In genomic region chr16:11085025-11085485, GRCh38 we compare ENCODE assay signal across 11 cellular contexts.
DNase-seq lines count a peak whose midpoint lies in the region; ATAC-seq and TF ChIP-seq lines count a peak whose summit lies in the region.
"Had no signal": no experiment of that assay in that cellular context is flagged by ENCODE, and none has a peak within 500 bp of the region (broad histone marks: within the 10 kb centered on the region; RNA-seq: fewer than 3 reads in every experiment).

No MANE protein-coding gene starts in this region.

- CTCF ChIA-PET in activated CD8-positive, alpha-beta T cell treated with anti-CD3 and anti-CD28 coated beads, Interleukin-2, amount 10 ng/mL, durations not matched to agents 7 days and 5 days (lab: Charles Lee), result no interaction called here

- peaks cover 58% of the 10 kb centered on the region for H3K4me1 Mint-ChIP-seq in T-helper 1 cell treated with Interleukin-12 subunit alpha and Interleukin-12 subunit beta and Interleukin-4 antibody, amounts not matched to agents 30 μg/mL and 1 μg/mL, for 36 hours (ENCODE audit: low read depth)
- H3K4me1 Mint-ChIP-seq in activated T-helper 1 cell treated with anti-CD3 and anti-CD28 coated beads, Interleukin-12 subunit alpha, Interleukin-12 subunit beta, Interleukin-2, Interleukin-4 antibody, amounts not matched to agents 30 ng/mL and 10 ng/mL and 1 ng/mL, durations not matched to agents 14 hours and 24 hours and 36 hours (ENCODE audit: low read depth), result peaks cover 89% of the 10 kb centered on the region
- peaks cover 10% of the 10 kb centered on the region for H3K4me1 Mint-ChIP-seq in memory B cell
- peaks cover 60 to 99% of the 10 kb centered on the region in 2 donors for H3K4me1 Mint-ChIP-seq in stimulated activated naive B cell treated with anti-CD40 and anti-IgM and Interleukin-4, amounts not matched to agents 10 μg/mL and 1 μg/mL and 100 μg/mL, for 72 hours
- peaks cover 90% of the 10 kb centered on the region for H3K4me1 Mint-ChIP-seq in activated CD8-positive, alpha-beta T cell treated with anti-CD3 and anti-CD28 coated beads, Interleukin-2, amount 10 ng/mL, durations not matched to agents 7 days and 5 days (ENCODE audit: low read depth)

- H3K9me3 ChIP-seq in suprapubic skin, result no peaks in the 10 kb centered on the region

- H3K36me3 ChIP-seq in suprapubic skin, result peaks cover 9% of the 10 kb centered on the region

- TF ChIP-seq EP300 in suprapubic skin (IDR thresholded peaks at IDR 0.05), result no peak

- no peak for TF ChIP-seq POLR2A in suprapubic skin (IDR thresholded peaks at IDR 0.05)

- H3K9me3 Mint-ChIP-seq in T-helper 1 cell treated with Interleukin-12 subunit alpha and Interleukin-12 subunit beta and Interleukin-4 antibody, amounts not matched to agents 30 μg/mL and 1 μg/mL, for 36 hours, result no peaks in the 10 kb centered on the region
- H3K9me3 Mint-ChIP-seq in activated T-helper 1 cell treated with anti-CD3 and anti-CD28 coated beads, Interleukin-12 subunit alpha, Interleukin-12 subunit beta, Interleukin-2, Interleukin-4 antibody, amounts not matched to agents 30 ng/mL and 10 ng/mL and 1 ng/mL, durations not matched to agents 14 hours and 24 hours and 36 hours, result no peaks in the 10 kb centered on the region
- H3K9me3 Mint-ChIP-seq in memory B cell, result no peaks in the 10 kb centered on the region
- H3K9me3 Mint-ChIP-seq in stimulated activated naive B cell treated with anti-CD40 and anti-IgM and Interleukin-4, amounts not matched to agents 10 μg/mL and 1 μg/mL and 100 μg/mL, for 72 hours, result no peaks in the 10 kb centered on the region
- H3K9me3 Mint-ChIP-seq in activated CD8-positive, alpha-beta T cell treated with anti-CD3 and anti-CD28 coated beads, Interleukin-2, amount 10 ng/mL, durations not matched to agents 7 days and 5 days (ENCODE audit: insufficient read depth), result no peaks in the 10 kb centered on the region

- no peak overlapping the region for H3K4me3 ChIP-seq in suprapubic skin

- 95% methylated on average over 12 of the region's 13 CpGs for WGBS in suprapubic skin

- no peaks in the 10 kb centered on the region for H3K27me3 ChIP-seq in suprapubic skin

- H3K4me1 ChIP-seq in suprapubic skin, result peaks cover 3% of the 10 kb centered on the region

- DNase-seq in T-helper 1 cell (no peak), memory B cell (ENCODE audit: low spot score in 2 of 2) (no peak), suprapubic skin (ENCODE audit: low spot score in 2 of 2) (no peak), ACHN (no peak)
- no peak for DNase-seq in activated T-helper 1 cell treated with anti-CD3 and anti-CD28 coated beads, Interleukin-12 subunit alpha, Interleukin-12 subunit beta, Interleukin-2, Interleukin-4 antibody, amounts not matched to agents 30 ng/mL and 10 ng/mL and 1 ng/mL, durations not matched to agents 14 hours and 24 hours and 36 hours (ENCODE audit: low spot score)
- no peak for DNase-seq in stimulated activated naive B cell treated with anti-CD40 and anti-IgM and Interleukin-4, amounts not matched to agents 10 μg/mL and 1 μg/mL and 100 μg/mL, for 72 hours
- no peak for DNase-seq in activated CD8-positive, alpha-beta T cell treated with anti-CD3 and anti-CD28 coated beads, Interleukin-2, amount 10 ng/mL, durations not matched to agents 7 days and 5 days
- DNase-seq: DMS153; effector memory CD4-positive, alpha-beta T cell had no signal

- no peaks in the 10 kb centered on the region for H3K27me3 Mint-ChIP-seq in T-helper 1 cell treated with Interleukin-12 subunit alpha and Interleukin-12 subunit beta and Interleukin-4 antibody, amounts not matched to agents 30 μg/mL and 1 μg/mL, for 36 hours (ENCODE audit: low read depth)
- H3K27me3 Mint-ChIP-seq in activated T-helper 1 cell treated with anti-CD3 and anti-CD28 coated beads, Interleukin-12 subunit alpha, Interleukin-12 subunit beta, Interleukin-2, Interleukin-4 antibody, amounts not matched to agents 30 ng/mL and 10 ng/mL and 1 ng/mL, durations not matched to agents 14 hours and 24 hours and 36 hours (ENCODE audit: insufficient read depth), result no peaks in the 10 kb centered on the region
- H3K27me3 Mint-ChIP-seq in memory B cell, result no peaks in the 10 kb centered on the region
- no peaks in the 10 kb centered on the region for H3K27me3 Mint-ChIP-seq in stimulated activated naive B cell treated with anti-CD40 and anti-IgM and Interleukin-4, amounts not matched to agents 10 μg/mL and 1 μg/mL and 100 μg/mL, for 72 hours
- no peaks in the 10 kb centered on the region for H3K27me3 Mint-ChIP-seq in activated CD8-positive, alpha-beta T cell treated with anti-CD3 and anti-CD28 coated beads, Interleukin-2, amount 10 ng/mL, durations not matched to agents 7 days and 5 days (ENCODE audit: low read depth)

- intact Hi-C loops in activated T-helper 1 cell treated with anti-CD3 and anti-CD28 coated beads, Interleukin-12 subunit alpha, Interleukin-12 subunit beta, Interleukin-2, Interleukin-4 antibody, amounts not matched to agents 30 ng/mL and 10 ng/mL and 1 ng/mL, durations not matched to agents 14 hours and 24 hours and 36 hours (cut with micrococcal nuclease), result no loop called here

- no peak for TF ChIP-seq CTCF in suprapubic skin (IDR thresholded peaks at IDR 0.05)

- H3K27ac ChIP-seq in suprapubic skin, result no peak overlapping the region
- H3K27ac ChIP-seq: 22Rv1 had no signal

- POLR2A ChIA-PET in activated CD8-positive, alpha-beta T cell treated with anti-CD3 and anti-CD28 coated beads, Interleukin-2, amount 10 ng/mL, durations not matched to agents 7 days and 5 days (lab: Charles Lee), result interaction anchor here (0.8 kb wide), 2 partner anchors 9 kb away, joined by 3 to 4 read pairs; no protein-coding TSS in a partner anchor

- H3K4me3 Mint-ChIP-seq in T-helper 1 cell treated with Interleukin-12 subunit alpha and Interleukin-12 subunit beta and Interleukin-4 antibody, amounts not matched to agents 30 μg/mL and 1 μg/mL, for 36 hours, result no peak overlapping the region
- H3K4me3 Mint-ChIP-seq in activated T-helper 1 cell treated with anti-CD3 and anti-CD28 coated beads, Interleukin-12 subunit alpha, Interleukin-12 subunit beta, Interleukin-2, Interleukin-4 antibody, amounts not matched to agents 30 ng/mL and 10 ng/mL and 1 ng/mL, durations not matched to agents 14 hours and 24 hours and 36 hours, result no peak overlapping the region
- H3K4me3 Mint-ChIP-seq in memory B cell, result no peak overlapping the region
- H3K4me3 Mint-ChIP-seq in stimulated activated naive B cell treated with anti-CD40 and anti-IgM and Interleukin-4, amounts not matched to agents 10 μg/mL and 1 μg/mL and 100 μg/mL, for 72 hours, result no peak overlapping the region
- H3K4me3 Mint-ChIP-seq in activated CD8-positive, alpha-beta T cell treated with anti-CD3 and anti-CD28 coated beads, Interleukin-2, amount 10 ng/mL, durations not matched to agents 7 days and 5 days, result no peak overlapping the region

- in situ Hi-C loops in ACHN (cut with HindIII; ENCODE audit: low pct_ligation_motif_present, low pct_unique_long_range_greater_than_20kb, low sequenced_read_pairs), result no loop called here

- no peak for ATAC-seq in memory B cell (ENCODE audit: low read depth)
- no peak for ATAC-seq in stimulated activated naive B cell treated with anti-CD40 and anti-IgM and Interleukin-4, amounts not matched to agents 10 μg/mL and 1 μg/mL and 100 μg/mL, for 72 hours (replicated peaks)
- no peak for ATAC-seq in activated CD8-positive, alpha-beta T cell treated with anti-CD3 and anti-CD28 coated beads, Interleukin-2, amount 10 ng/mL, durations not matched to agents 7 days and 5 days

- H3K36me3 Mint-ChIP-seq in T-helper 1 cell treated with Interleukin-12 subunit alpha and Interleukin-12 subunit beta and Interleukin-4 antibody, amounts not matched to agents 30 μg/mL and 1 μg/mL, for 36 hours (ENCODE audit: low read depth), result peaks cover 18% of the 10 kb centered on the region
- peaks cover 28% of the 10 kb centered on the region for H3K36me3 Mint-ChIP-seq in activated T-helper 1 cell treated with anti-CD3 and anti-CD28 coated beads, Interleukin-12 subunit alpha, Interleukin-12 subunit beta, Interleukin-2, Interleukin-4 antibody, amounts not matched to agents 30 ng/mL and 10 ng/mL and 1 ng/mL, durations not matched to agents 14 hours and 24 hours and 36 hours (ENCODE audit: low read depth)
- H3K36me3 Mint-ChIP-seq in memory B cell, result peaks cover 19% of the 10 kb centered on the region
- peaks cover 67 to 78% of the 10 kb centered on the region in 2 donors for H3K36me3 Mint-ChIP-seq in stimulated activated naive B cell treated with anti-CD40 and anti-IgM and Interleukin-4, amounts not matched to agents 10 μg/mL and 1 μg/mL and 100 μg/mL, for 72 hours
- peaks cover 45% of the 10 kb centered on the region for H3K36me3 Mint-ChIP-seq in activated CD8-positive, alpha-beta T cell treated with anti-CD3 and anti-CD28 coated beads, Interleukin-2, amount 10 ng/mL, durations not matched to agents 7 days and 5 days (ENCODE audit: low read depth)

- peak overlapping the region; percentile 15 for H3K27ac Mint-ChIP-seq in T-helper 1 cell treated with Interleukin-12 subunit alpha and Interleukin-12 subunit beta and Interleukin-4 antibody, amounts not matched to agents 30 μg/mL and 1 μg/mL, for 36 hours
- peak overlapping the region; percentile 21 for H3K27ac Mint-ChIP-seq in activated T-helper 1 cell treated with anti-CD3 and anti-CD28 coated beads, Interleukin-12 subunit alpha, Interleukin-12 subunit beta, Interleukin-2, Interleukin-4 antibody, amounts not matched to agents 30 ng/mL and 10 ng/mL and 1 ng/mL, durations not matched to agents 14 hours and 24 hours and 36 hours
- H3K27ac Mint-ChIP-seq in memory B cell, result peak overlapping the region; percentile 12
- H3K27ac Mint-ChIP-seq in stimulated activated naive B cell treated with anti-CD40 and anti-IgM and Interleukin-4, amounts not matched to agents 10 μg/mL and 1 μg/mL and 100 μg/mL, for 72 hours, result peak overlapping the region; percentile 94
- no peak overlapping the region for H3K27ac Mint-ChIP-seq in activated CD8-positive, alpha-beta T cell treated with anti-CD3 and anti-CD28 coated beads, Interleukin-2, amount 10 ng/mL, durations not matched to agents 7 days and 5 days
